9 cellular contexts compared by ENCODE assay signal in the genomic region with DNA sequence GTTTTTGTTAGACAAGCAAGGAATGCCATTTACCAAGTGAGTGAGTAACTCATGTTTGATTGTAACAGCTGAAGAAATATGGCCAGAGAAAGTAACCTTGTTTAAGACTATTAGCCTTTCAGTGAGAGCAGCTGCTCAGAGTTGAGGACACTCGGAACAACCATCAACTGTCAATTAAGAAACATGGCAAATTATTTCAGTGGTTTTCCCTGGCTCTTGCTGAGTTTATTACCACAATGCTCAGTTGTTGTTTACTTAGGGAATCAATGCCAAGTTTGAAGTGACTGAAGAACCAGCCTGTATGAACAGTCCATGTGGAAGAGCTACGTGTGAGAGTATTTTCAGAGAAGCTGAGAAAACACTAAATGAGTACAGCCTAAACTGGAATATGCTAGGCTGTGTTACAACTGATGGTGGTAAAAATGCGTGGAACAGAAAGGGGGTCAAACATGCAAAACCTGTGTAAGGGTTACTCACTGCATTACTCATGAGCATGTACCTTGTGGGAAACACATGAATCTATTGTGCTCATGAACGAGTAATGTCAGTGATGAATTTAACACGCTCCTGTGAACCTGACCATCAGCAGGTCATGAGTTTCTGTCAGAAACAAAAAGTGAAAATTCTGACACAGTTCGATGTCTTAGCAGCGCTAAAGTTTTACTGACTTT. TPM values are rescaled to one million over a fixed set of nuclear protein-coding genes. Genes with fewer than 3 reads are reported as not detected.
DNase-seq lines count a peak whose midpoint lies in the region; ATAC-seq and TF ChIP-seq lines count a peak whose summit lies in the region.
"Had no signal": no experiment of that assay in that cellular context is flagged by ENCODE, and none has a peak within 500 bp of the region (broad histone marks: within the 10 kb centered on the region; RNA-seq: fewer than 3 reads in every experiment).

No MANE protein-coding gene starts in this region.

- CTCF ChIA-PET in MCF 10A (lab: Yijun Ruan, JAX): interaction anchor here (0.6 to 1.3 kb wide), 7 partner anchors 10 to 1902 kb away, joined by 3 to 5 read pairs (median 3); no protein-coding TSS in a partner anchor

- H3K4me1 ChIP-seq in mucosa of rectum (ENCODE audit: control insufficient read depth in 2 of 2, insufficient read depth in 2 of 2, low read length in 2 of 2) (peaks cover 14 to 17% of the 10 kb centered on the region in 2 donors), ovary (ENCODE audit: insufficient read depth) (peaks cover 17% of the 10 kb centered on the region)

- H3K36me3 ChIP-seq in mucosa of rectum (ENCODE audit: control insufficient read depth in 2 of 2, insufficient read depth in 2 of 2, low read length in 2 of 2) (no peaks in the 10 kb centered on the region), ovary (no peaks in the 10 kb centered on the region)

- H3K9ac ChIP-seq in mucosa of rectum (ENCODE audit: low read depth in 1 of 2, low read length in 2 of 2): no peak overlapping the region

- ATAC-seq in GM21717 (IDR thresholded peaks at IDR 0.05; ENCODE audit: unreplicated experiment): peak; percentile 76

- no peak for TF ChIP-seq POLR2A in ovary (IDR thresholded peaks at IDR 0.05)

- intact Hi-C loops in MCF 10A (cut with micrococcal nuclease) (loop anchor here (2.0 kb wide), 2 partner anchors 32 to 48 kb away; no protein-coding TSS in a partner anchor), ovary (cut with DNase I) (no loop called here)

- H3K4me1 Mint-ChIP-seq in IgD-negative memory B cell: peaks cover 52 to 66% (median 52%) of the 10 kb centered on the region in 3 donors
- H3K4me1 Mint-ChIP-seq in MCF 10A (ENCODE audit: insufficient read depth, unreplicated experiment): peaks cover 50% of the 10 kb centered on the region

- H3K27me3 ChIP-seq in mucosa of rectum (ENCODE audit: control insufficient read depth in 2 of 2, insufficient read depth in 2 of 2, low read length in 2 of 2): no peaks in the 10 kb centered on the region
- no peaks in the 10 kb centered on the region for H3K27me3 ChIP-seq in ovary

- H3K27me3 Mint-ChIP-seq in IgD-negative memory B cell: no peaks in the 10 kb centered on the region
- no peaks in the 10 kb centered on the region for H3K27me3 Mint-ChIP-seq in MCF 10A (ENCODE audit: insufficient read depth, unreplicated experiment)
- H3K27me3 Mint-ChIP-seq: activated naive CD8-positive, alpha-beta T cell treated with anti-CD3 and anti-CD28 coated beads, Interleukin-2, amount 10 ng/mL, durations not matched to agents 7 days and 5 days had no signal

- DNase-seq in NCI-H1417 (lab: John Stamatoyannopoulos, UW) (peak in 2 of 3 experiments; percentile 37 to 45), NCI-H1417 treated with DMSO at 0.1 percent for 48 hours (lab: John Stamatoyannopoulos, UW) (no peak), MCF 10A (ENCODE audit: unreplicated experiment) (peak; percentile 84), middle frontal gyrus (ENCODE audit: extremely low spot score, low spot score) (no peak), ovary (no peak)
- DNase-seq: activated naive CD8-positive, alpha-beta T cell treated with anti-CD3 and anti-CD28 coated beads, Interleukin-2, amount 10 ng/mL, durations not matched to agents 7 days and 5 days had no signal

- 46 to 59% (median 56%) methylated on average over 7 of the region's 7 CpGs for WGBS in ovary, 3 donors

- peak overlapping the region; percentile 12 to 82 (median 48) for H3K4me3 Mint-ChIP-seq in IgD-negative memory B cell
- peak overlapping the region; percentile 53 for H3K4me3 Mint-ChIP-seq in MCF 10A (ENCODE audit: unreplicated experiment)
- H3K4me3 Mint-ChIP-seq: activated naive CD8-positive, alpha-beta T cell treated with anti-CD3 and anti-CD28 coated beads, Interleukin-2, amount 10 ng/mL, durations not matched to agents 7 days and 5 days had no signal

- TF ChIP-seq CTCF in MCF 10A (IDR thresholded peaks at IDR 0.05; ENCODE audit: unreplicated experiment) (no peak), ovary (IDR thresholded peaks at IDR 0.05) (no peak)

- H3K27ac ChIP-seq in mucosa of rectum (ENCODE audit: low read depth in 2 of 2, low read length in 2 of 2) (peak overlapping the region; percentile 8 to 20), ovary (peak overlapping the region in 1 of 2 donors; percentile 29)

- H3K9me3 Mint-ChIP-seq in IgD-negative memory B cell: no peaks in the 10 kb centered on the region
- H3K9me3 Mint-ChIP-seq in MCF 10A (ENCODE audit: unreplicated experiment): no peaks in the 10 kb centered on the region

- TF ChIP-seq EP300 in ovary (IDR thresholded peaks at IDR 0.05): no peak

- no peak overlapping the region for H3K4me3 ChIP-seq in mucosa of rectum (ENCODE audit: low read length in 2 of 2)
- no peak overlapping the region for H3K4me3 ChIP-seq in ovary

- no peaks in the 10 kb centered on the region for H3K9me3 ChIP-seq in mucosa of rectum (ENCODE audit: control insufficient read depth in 2 of 2, low read length in 2 of 2)
- H3K9me3 ChIP-seq in ovary: no peaks in the 10 kb centered on the region

- BruUV-seq in MCF 10A (replicated peaks; lab: Mats Ljungman, UMichigan): no TSS peak

- POLR2A ChIA-PET in MCF 10A (lab: Yijun Ruan, JAX): interaction anchor here (0.6 to 8.1 kb wide), 23 partner anchors 9 to 1279 kb away, joined by 3 to 74 read pairs (median 5); partner anchors contain the start of gene GNA13

- H3K27ac Mint-ChIP-seq in IgD-negative memory B cell (peak overlapping the region; percentile 42 to 86 (median 58)), MCF 10A (ENCODE audit: low read depth, unreplicated experiment) (peak overlapping the region; percentile 59)
- H3K27ac Mint-ChIP-seq: activated naive CD8-positive, alpha-beta T cell treated with anti-CD3 and anti-CD28 coated beads, Interleukin-2, amount 10 ng/mL, durations not matched to agents 7 days and 5 days had no signal

- H3K36me3 Mint-ChIP-seq in IgD-negative memory B cell (no peaks in the 10 kb centered on the region), MCF 10A (ENCODE audit: insufficient read depth, unreplicated experiment) (no peaks in the 10 kb centered on the region)

RNA-seq across cellular contexts. Expression of gene GNA13, which starts 33.7 kb away (rescaled TPM):
- polyA plus RNA-seq in IgD-negative memory B cell (37.3 TPM), ovary (10 to 100 TPM; 20.9 to 30.1 TPM)
- total RNA-seq in MCF 10A (2022) (32.1 and 33.2 TPM in 2 replicates), ovary (10 to 100 TPM; 39.9 to 48.8 (median 45.7) TPM)

Comparison
In these comparisons a context has a peak if more than half of its experiments do, and no peak if none do; other contexts are left out.
1. DNase-seq: peak in NCI-H1417 (2 of 3) and MCF 10A (single experiment); none in NCI-H1417 treated with DMSO at 0.1 percent for 48 hours (single experiment), middle frontal gyrus (single experiment) and ovary (0 of 5).